1 cellular context compared by ENCODE assay signal in genomic region chr10:14604181-14605142, GRCh38.
TF ChIP-seq lines count a peak whose summit lies in the region.

No MANE protein-coding gene starts in this region.

TF ChIP-seq in K562, 482 proteins besides CTCF, POLR2A, EP300 and RAD21 (continued from another document):
- no peak for TF ChIP-seq ZNF398 (CRISPR knock-in tag; IDR thresholded peaks at IDR 0.05)
- TF ChIP-seq NR2C2 (CRISPR knock-in tag; IDR thresholded peaks at IDR 0.05) = no peak
- TF ChIP-seq NR2C2 (tag; IDR thresholded peaks at IDR 0.05) = no peak
- TF ChIP-seq ZBTB49 (CRISPR knock-in tag; IDR thresholded peaks at IDR 0.05; ENCODE audit: borderline replicate concordance) = no peak
- TF ChIP-seq NFE2 (IDR thresholded peaks at IDR 0.05; ENCODE audit: low read depth) = no peak
- peak; percentile 89 for TF ChIP-seq HBP1 (CRISPR knock-in tag; IDR thresholded peaks at IDR 0.05)
- TF ChIP-seq DPF2 (IDR thresholded peaks at IDR 0.05) = no peak
- peak; percentile 71; the same call in 1 of the 2 replicates for TF ChIP-seq THRB (CRISPR knock-in tag; conservative IDR thresholded peaks at IDR 0.05)
- TF ChIP-seq CREB3 (tag; conservative IDR thresholded peaks at IDR 0.05; ENCODE audit: low read depth) = no peak
- no peak for TF ChIP-seq CHD7 (IDR thresholded peaks at IDR 0.05; ENCODE audit: low read depth, low read length)
- no peak for TF ChIP-seq ATF4 (CRISPR knock-in tag; IDR thresholded peaks at IDR 0.05)
